8 cellular contexts compared by ENCODE assay signal in the genomic region with DNA sequence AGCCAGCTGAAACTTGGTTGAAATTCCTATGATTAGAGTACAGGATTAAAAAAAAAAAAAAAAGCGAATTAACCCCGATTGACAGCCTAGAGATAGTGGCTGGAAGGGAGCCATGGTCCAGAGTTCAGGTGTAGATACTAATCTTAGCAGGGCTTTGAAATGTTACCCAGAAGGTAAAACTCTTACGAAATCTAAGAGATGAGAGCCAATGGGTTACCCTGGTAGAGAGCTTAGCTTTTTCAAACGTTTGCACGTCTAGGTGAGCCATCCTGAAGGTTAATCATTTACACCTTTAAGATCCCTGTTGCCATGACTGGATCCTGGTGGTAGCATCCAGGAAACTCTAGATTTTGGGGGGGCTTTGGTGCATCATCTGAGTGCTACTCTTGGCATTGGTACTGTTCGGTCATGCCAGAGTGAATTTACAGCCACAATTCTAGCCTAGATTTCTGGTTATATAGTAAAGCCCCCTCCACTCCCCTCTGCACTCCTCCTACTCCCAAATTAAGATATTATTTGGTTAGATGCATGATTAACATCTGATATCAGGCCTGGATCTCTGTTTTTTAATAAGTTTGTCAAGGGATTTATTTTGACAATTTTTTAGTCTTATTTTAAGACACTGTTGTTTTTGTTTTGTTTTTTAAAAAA. TPM values are rescaled to one million over a fixed set of nuclear protein-coding genes. Genes with fewer than 3 reads are reported as not detected.
DNase-seq lines count a peak whose midpoint lies in the region; ATAC-seq, FAIRE-seq and TF ChIP-seq lines count a peak whose summit lies in the region.

No MANE protein-coding gene starts in this region.

- WGBS in right cardiac atrium = 44% methylated on average over 6 of the region's 6 CpGs

- peak overlapping the region; percentile 73 for H3K4me3 Mint-ChIP-seq in GM23338

- H3K27ac ChIP-seq in GM23338 (ENCODE audit: low read depth) (no peak overlapping the region), VCaP (peak overlapping the region; percentile 100), right cardiac atrium (ENCODE audit: low read length) (no peak overlapping the region)

- peaks cover 46% of the 10 kb centered on the region for H3K4me1 Mint-ChIP-seq in GM23338

- ATAC-seq in GM23338 = no peak
- no peak for ATAC-seq in right cardiac atrium
- ATAC-seq in HG02973 (IDR thresholded peaks at IDR 0.05; ENCODE audit: unreplicated experiment) = no peak

- H3K27me3 ChIP-seq in GM23338 (ENCODE audit: insufficient read depth) (peaks cover 10% of the 10 kb centered on the region), right cardiac atrium (ENCODE audit: control insufficient read depth, insufficient read depth) (no peaks in the 10 kb centered on the region), skeletal muscle satellite cell (ENCODE audit: control insufficient read depth, insufficient read depth, low read length) (no peaks in the 10 kb centered on the region)

- no peak for FAIRE-seq in D721Med (lab: Jason Lieb, UNC)

- H3K9ac ChIP-seq in skeletal muscle satellite cell (ENCODE audit: low read depth, low read length) = peak overlapping the region; percentile 53

- peak overlapping the region; percentile 89 for H3K4me2 ChIP-seq in GM23338
- H3K4me2 ChIP-seq in skeletal muscle satellite cell (ENCODE audit: low read length) = peak overlapping the region; percentile 83

- H3K27me3 Mint-ChIP-seq in GM23338 (ENCODE audit: insufficient read depth, low read depth, poor library complexity) = peaks cover 33% of the 10 kb centered on the region

- DNase-seq in GM23338 (ENCODE audit: low spot score) (no peak), right cardiac atrium (no peak), D721Med (ENCODE audit: insufficient read length, low spot score) (no peak), COLO829 (ENCODE audit: low spot score) (no peak)
- no peak for DNase-seq in stimulated activated CD4-positive, alpha-beta T cell treated with anti-CD3 and anti-CD28 coated beads, Interleukin-2, amount 100 ng/mL, for 48 hours

- H3K9me2 ChIP-seq in GM23338 (ENCODE audit: insufficient read depth) = no peaks in the 10 kb centered on the region

- TF ChIP-seq CTCF in GM23338 (conservative IDR thresholded peaks at IDR 0.05; ENCODE audit: low read depth in 2 of 2) (no peak), VCaP (conservative IDR thresholded peaks at IDR 0.05) (no peak), D721Med (IDR thresholded peaks at IDR 0.05; ENCODE audit: insufficient read depth, missing control alignments) (no peak)

- H3K9me3 ChIP-seq in right cardiac atrium (ENCODE audit: control insufficient read depth, low read length) (no peaks in the 10 kb centered on the region), skeletal muscle satellite cell (replicated peaks; ENCODE audit: low read length) (no peaks in the 10 kb centered on the region)

- no peak overlapping the region for H3K27ac Mint-ChIP-seq in GM23338

- peaks cover 9% of the 10 kb centered on the region for H3K79me2 ChIP-seq in GM23338 (replicated peaks; ENCODE audit: insufficient read depth)

- H3K36me3 ChIP-seq in GM23338 (ENCODE audit: insufficient read depth) (no peaks in the 10 kb centered on the region), skeletal muscle satellite cell (ENCODE audit: insufficient read depth, low read length) (no peaks in the 10 kb centered on the region)

- no peaks in the 10 kb centered on the region for H3K36me3 Mint-ChIP-seq in GM23338 (ENCODE audit: low read depth)

- no peak overlapping the region for H2AFZ ChIP-seq in GM23338

- H3K4me1 ChIP-seq in GM23338 (ENCODE audit: insufficient read depth) = peaks cover 42% of the 10 kb centered on the region
- peaks cover 6% of the 10 kb centered on the region for H3K4me1 ChIP-seq in right cardiac atrium (ENCODE audit: control insufficient read depth, insufficient read depth, low read length)
- H3K4me1 ChIP-seq in skeletal muscle satellite cell (ENCODE audit: control insufficient read depth, insufficient read depth, low read length) = peaks cover 40% of the 10 kb centered on the region

- intact Hi-C loops in right cardiac atrium (cut with DNase I) = no loop called here

- no peaks in the 10 kb centered on the region; the same call in 2 of the 3 replicates for H3K9me3 Mint-ChIP-seq in GM23338

- H3K4me3 ChIP-seq in GM23338 = peak overlapping the region; percentile 71
- H3K4me3 ChIP-seq in right cardiac atrium (ENCODE audit: low read length) = peak overlapping the region; percentile 71
- H3K4me3 ChIP-seq in skeletal muscle satellite cell (ENCODE audit: low read length) = peak overlapping the region; percentile 79

- H3F3A ChIP-seq in GM23338 (replicated peaks; ENCODE audit: low read depth) = peaks cover 11% of the 10 kb centered on the region; the same call in 1 of the 2 replicates

- 0 out of 2 replicates have a peak, but pooled peaks cover 2% of the 10 kb centered on the region for H4K20me1 ChIP-seq in GM23338 (replicated peaks; ENCODE audit: insufficient read depth)

TF ChIP-seq in GM23338, 12 proteins besides CTCF, POLR2A, EP300 and RAD21 (continues in another document):
- TF ChIP-seq JUNB (IDR thresholded peaks at IDR 0.05; ENCODE audit: unreplicated experiment) (no peak), CREB1 (CRISPR knock-in tag; IDR thresholded peaks at IDR 0.05; ENCODE audit: low read depth) (no peak), EZH2phosphoT487 (IDR thresholded peaks at IDR 0.05; ENCODE audit: unreplicated experiment) (no peak)

RNA-seq across cellular contexts. Expression of gene AGFG2, which starts 1.2 kb away (rescaled TPM):
- 2.4 and 8.9 TPM in 2 replicates for total RNA-seq in GM23338 (2014; rRNA removed; shearing (Covaris generic))
- polyA plus RNA-seq in GM23338 (2016; fragmentation: Nextera tagmentation; extraction: Ambion mirVana) = 2.2 and 2.3 TPM in 2 replicates
- 10 to 100 TPM; 18.4 to 26.3 (median 23.1) TPM for total RNA-seq in right cardiac atrium
- 17.3 TPM for polyA plus RNA-seq in right cardiac atrium
- 12.9 and 14.9 TPM in 2 replicates for total RNA-seq in skeletal muscle satellite cell (2012; rRNA removed)

RNA-seq across cellular contexts. Expression of gene SAP25, which starts 33.5 kb away (rescaled TPM):
- total RNA-seq in GM23338 (2014; rRNA removed; shearing (Covaris generic)) = 2.0 and 4.1 TPM in 2 replicates
- polyA plus RNA-seq in GM23338 (2016; fragmentation: Nextera tagmentation; extraction: Ambion mirVana) (3.8 and 3.9 TPM in 2 replicates), right cardiac atrium (0.79 TPM)
- 1 to 10 TPM in 2 of 4 donors, under 1 TPM in 1, not detected in 1; 0.81 to 1.4 (median 1.3) TPM for total RNA-seq in right cardiac atrium
- not detected in 2 replicates for total RNA-seq in skeletal muscle satellite cell (2012; rRNA removed)

RNA-seq across cellular contexts. Expression of gene LRCH4, which starts 45.7 kb away (rescaled TPM):
- total RNA-seq in GM23338 (2014; rRNA removed; shearing (Covaris generic)) = 51.0 and 51.5 TPM in 2 replicates
- polyA plus RNA-seq in GM23338 (2016; fragmentation: Nextera tagmentation; extraction: Ambion mirVana) = 21.4 and 21.8 TPM in 2 replicates
- 10 to 100 TPM; 29.0 to 36.0 (median 32.4) TPM for total RNA-seq in right cardiac atrium
- 33.4 TPM for polyA plus RNA-seq in right cardiac atrium
- total RNA-seq in skeletal muscle satellite cell (2012; rRNA removed) = 13.2 and 15.1 TPM in 2 replicates

RNA-seq across cellular contexts. Expression of gene FBXO24, which starts 45.9 kb away (rescaled TPM):
- total RNA-seq in GM23338 (2014; rRNA removed; shearing (Covaris generic)) = 0.70 and 2.4 TPM in 2 replicates
- polyA plus RNA-seq in GM23338 (2016; fragmentation: Nextera tagmentation; extraction: Ambion mirVana) (0.82 and 2.1 TPM in 2 replicates), right cardiac atrium (0.27 TPM)
- total RNA-seq in right cardiac atrium = 1 to 10 TPM in 1 of 4 donors, under 1 TPM in 2, not detected in 1; 0.74 to 1.0 (median 0.76) TPM
- total RNA-seq in skeletal muscle satellite cell (2012; rRNA removed) = 0.44 TPM in 1 of 2 replicates, not detected in the other

RNA-seq across cellular contexts. Expression of gene NYAP1, which starts 56.5 kb away (rescaled TPM):
- total RNA-seq in GM23338 (2014; rRNA removed; shearing (Covaris generic)) = 2.3 and 4.9 TPM in 2 replicates
- 0.19 and 0.49 TPM in 2 replicates for polyA plus RNA-seq in GM23338 (2016; fragmentation: Nextera tagmentation; extraction: Ambion mirVana)
- 1 to 10 TPM in 1 of 4 donors, under 1 TPM in 3; 0.39 to 1.1 (median 0.65) TPM for total RNA-seq in right cardiac atrium
- polyA plus RNA-seq in right cardiac atrium = 0.79 TPM
- 2.8 and 3.5 TPM in 2 replicates for total RNA-seq in skeletal muscle satellite cell (2012; rRNA removed)
